ENCODE assay signal across 8 cellular contexts in the genomic region with DNA sequence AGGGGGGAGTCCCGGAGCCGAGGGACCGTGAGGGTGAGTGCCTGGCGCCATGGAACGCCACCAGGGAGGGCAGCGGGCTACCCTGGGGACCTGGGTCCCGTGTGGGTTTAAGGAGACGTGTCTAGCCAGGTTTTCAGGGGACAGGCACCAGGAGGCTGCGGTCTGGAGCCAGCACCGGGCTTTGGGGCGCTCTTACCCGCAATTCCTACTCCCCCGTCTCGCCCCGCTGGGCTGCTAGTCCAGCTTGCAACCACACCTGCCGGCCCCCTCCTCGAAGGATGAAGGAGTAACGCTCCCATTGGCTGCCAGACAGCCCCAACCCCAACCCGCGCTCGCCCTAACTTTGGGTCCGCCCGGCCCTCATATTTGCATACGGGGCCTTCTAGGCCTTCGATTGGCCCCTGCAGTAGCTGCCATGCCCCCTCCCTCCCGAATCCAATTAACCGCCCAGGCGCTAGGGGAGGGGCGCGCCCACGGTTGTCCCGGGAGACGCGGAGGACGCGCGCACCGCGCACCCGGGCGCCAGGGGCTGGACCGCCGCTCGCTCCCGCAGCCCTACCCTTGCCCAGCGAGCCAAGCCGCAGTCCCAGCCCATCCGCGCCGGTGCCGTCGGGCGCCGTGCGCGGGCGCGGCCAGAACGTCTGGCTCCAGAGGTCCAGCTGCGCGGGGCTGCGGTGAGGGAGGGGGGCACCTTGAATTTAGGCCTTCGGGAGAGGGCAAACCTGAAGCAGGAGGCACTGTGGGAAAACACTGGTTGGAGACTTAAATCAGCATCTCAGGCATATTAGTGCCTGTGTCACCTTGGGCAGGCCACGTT. TPM values are rescaled to one million over a fixed set of nuclear protein-coding genes. Genes with fewer than 3 reads are reported as not detected.
A peak's percentile ranks its signal among the peaks of the same experiment; 100 is the strongest.
DNase-seq lines count a peak whose midpoint lies in the region; ATAC-seq lines count a peak whose summit lies in the region.

A gene (minus strand): TSS at position 456 of the 817 bp plus-strand sequence. CDS start 157 bp downstream, at position 299.

- H3K4me3 ChIP-seq in MG63, result peak within 1 kb of the TSS; percentile 48

- peak; percentile 78 for DNase-seq in Ammon's horn (ENCODE audit: low spot score)
- peak; percentile 95 for DNase-seq in MG63
- peak; percentile 39 for DNase-seq in SIG-M5 (lab: John Stamatoyannopoulos, UW)
- peak; percentile 58 for DNase-seq in activated gamma-delta T cell treated with anti-CD3 and anti-CD28 coated beads, Interleukin-2, amount 50 U/mL, for 16 hours (ENCODE audit: low read depth)
- peak; percentile 88 for DNase-seq in germinal center (ENCODE audit: low spot score)
- peak in 52 of 56 donors; percentile 1 to 87 (median 54) for DNase-seq in nucleus accumbens (lab: John Stamatoyannopoulos, UW)
- DNase-seq in substantia nigra (lab: John Stamatoyannopoulos, UW), result peak in 38 of 49 donors; percentile 2 to 66 (median 30)

- no peak within 1 kb of the TSS for H3K27ac ChIP-seq in substantia nigra (ENCODE audit: low read depth, low read length, poor library complexity, severe bottlenecking)

- H3K9me3 ChIP-seq in MG63, result no peaks in the 10 kb centered on the region

- no peaks in the 10 kb centered on the region for H3K36me3 ChIP-seq in MG63

- peak; percentile 94 for ATAC-seq in GM21360 (IDR thresholded peaks at IDR 0.05; ENCODE audit: unreplicated experiment)

- H3K27me3 ChIP-seq in MG63, result peaks cover 12% of the 10 kb centered on the region

RNA-seq across cellular contexts. Expression of the gene that starts here (rescaled TPM):
- total RNA-seq in MG63 (2014; rRNA removed; shearing (Covaris generic); ENCODE audit: low replicate concordance), result not detected in 2 replicates

Comparison
In these comparisons a context has a peak if more than half of its experiments do, and no peak if none do; other contexts are left out.
1. Peak in DNase-seq and H3K4me3 ChIP-seq in MG63; RNA of the gene not detected or under 1 TPM.
2. DNase-seq: peak in every context shown above with its lines; median percentile 95 in MG63; 88 in germinal center; 78 in Ammon's horn; 58 in activated gamma-delta T cell treated with anti-CD3 and anti-CD28 coated beads, Interleukin-2, amount 50 U/mL, for 16 hours; 54 in nucleus accumbens; 39 in SIG-M5; 30 in substantia nigra.